Comparison of ENCODE assay signal across 35 cellular contexts in genomic region chr21:17733209-17733608, GRCh38.
"Had no signal": no experiment of that assay in that cellular context is flagged by ENCODE, and none has a peak within 500 bp of the region (broad histone marks: within the 10 kb centered on the region; RNA-seq: fewer than 3 reads in every experiment).

No MANE protein-coding gene starts in this region.

- DNase-seq: Karpas-422, Kasumi-1, MG63, MM.1S, MV-4-11, NCI-H1048, NCI-H1092, NCI-H1092 treated with DMSO at 0.1 percent for 48 hours, NCI-H1105, NCI-H1105 treated with DMSO at 0.1 percent for 48 hours, NCI-H1417, NCI-H1417 treated with DMSO at 0.1 percent for 48 hours, NCI-H1436, NCI-H1436 treated with DMSO at 0.1 percent for 48 hours, NCI-H146, NCI-H1694, NCI-H1694 treated with DMSO at 0.1 percent for 48 hours, NCI-H187, NCI-H187 treated with DMSO at 0.1 percent for 48 hours, NCI-H1930, NCI-H2029, NCI-H2029 treated with DMSO at 0.1 percent for 48 hours, NCI-H2081, NCI-H2081 treated with DMSO at 0.1 percent for 48 hours, NCI-H2107, NCI-H2171, NCI-H2171 treated with DMSO at 0.1 percent for 48 hours, NCI-H2227 treated with DMSO at 0.1 percent for 48 hours, NCI-H226, NCI-H345, NCI-H446, NCI-H446 treated with DMSO at 0.1 percent for 48 hours, NCI-H510A, NCI-H510A treated with DMSO at 0.1 percent for 48 hours, NCI-H524 had no signal

- H3K36me3 ChIP-seq: MG63 had no signal

- H3K9me3 ChIP-seq: MG63 had no signal

- H3K27me3 ChIP-seq: MG63 had no signal

- H3K4me3 ChIP-seq: MG63 had no signal
